8 cellular contexts compared by ENCODE assay signal in the genomic region with DNA sequence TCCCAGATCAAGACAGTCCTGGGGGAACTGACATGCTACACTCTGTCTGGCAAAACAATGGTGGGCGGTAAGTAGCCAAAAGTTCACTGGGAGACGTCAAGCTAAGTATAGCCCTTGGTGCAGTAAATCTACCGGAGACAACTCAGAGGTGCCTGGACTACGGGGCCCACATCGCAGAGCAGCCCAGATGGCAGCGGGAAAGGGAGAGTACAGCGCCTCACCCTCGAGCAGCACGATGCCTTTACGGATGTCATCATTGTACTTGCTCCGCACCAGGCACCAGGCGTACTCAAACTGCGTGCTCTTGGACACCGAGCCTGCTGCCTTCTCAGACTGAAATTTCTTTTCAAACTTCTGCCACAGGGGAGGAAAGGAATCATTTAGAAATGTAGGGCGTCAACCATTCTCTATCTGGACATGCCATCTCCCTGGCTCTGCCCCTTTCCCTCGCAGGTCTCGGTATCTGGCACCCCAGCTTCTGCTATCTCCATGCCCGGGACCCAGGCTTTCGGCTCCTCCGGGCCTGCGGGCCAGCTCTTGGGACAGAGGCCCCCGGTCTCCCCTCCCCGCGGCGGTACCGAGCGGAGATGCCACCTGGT. TPM values are rescaled to one million over a fixed set of nuclear protein-coding genes. Genes with fewer than 3 reads are reported as not detected.
A peak's percentile ranks its signal among the peaks of the same experiment; 100 is the strongest.
DNase-seq lines count a peak whose midpoint lies in the region; ATAC-seq and TF ChIP-seq lines count a peak whose summit lies in the region.

No MANE protein-coding gene starts in this region.

- H3K4me3 ChIP-seq in epithelial cell of proximal tubule (ENCODE audit: low read depth, low read length), result peak overlapping the region; percentile 95

- H3K36me3 Mint-ChIP-seq in activated naive CD4-positive, alpha-beta T cell treated with anti-CD3 and anti-CD28 coated beads, Interleukin-2, amount 10 ng/mL, durations not matched to agents 7 days and 5 days, result peaks cover 39% of the 10 kb centered on the region
- peaks cover 14% of the 10 kb centered on the region for H3K36me3 Mint-ChIP-seq in nephron (ENCODE audit: low read depth)

- H3K27me3 Mint-ChIP-seq in activated naive CD4-positive, alpha-beta T cell treated with anti-CD3 and anti-CD28 coated beads, Interleukin-2, amount 10 ng/mL, durations not matched to agents 7 days and 5 days, result no peaks in the 10 kb centered on the region
- peaks cover 3% of the 10 kb centered on the region for H3K27me3 Mint-ChIP-seq in nephron (ENCODE audit: low read depth)

- no peaks in the 10 kb centered on the region for H3K9me3 Mint-ChIP-seq in activated naive CD4-positive, alpha-beta T cell treated with anti-CD3 and anti-CD28 coated beads, Interleukin-2, amount 10 ng/mL, durations not matched to agents 7 days and 5 days
- H3K9me3 Mint-ChIP-seq in nephron, result no peaks in the 10 kb centered on the region

- peak overlapping the region; percentile 97 for H3K27ac Mint-ChIP-seq in activated naive CD4-positive, alpha-beta T cell treated with anti-CD3 and anti-CD28 coated beads, Interleukin-2, amount 10 ng/mL, durations not matched to agents 7 days and 5 days
- H3K27ac Mint-ChIP-seq in nephron, result peak overlapping the region; percentile 91 to 96 (median 93)

- H3K4me3 Mint-ChIP-seq in activated naive CD4-positive, alpha-beta T cell treated with anti-CD3 and anti-CD28 coated beads, Interleukin-2, amount 10 ng/mL, durations not matched to agents 7 days and 5 days, result peak overlapping the region; percentile 92
- H3K4me3 Mint-ChIP-seq in nephron, result peak overlapping the region; percentile 97 to 99 (median 97)

- H3K4me1 Mint-ChIP-seq in activated naive CD4-positive, alpha-beta T cell treated with anti-CD3 and anti-CD28 coated beads, Interleukin-2, amount 10 ng/mL, durations not matched to agents 7 days and 5 days, result peaks cover 49% of the 10 kb centered on the region
- peaks cover 17% of the 10 kb centered on the region for H3K4me1 Mint-ChIP-seq in nephron

- TF ChIP-seq CTCF in epithelial cell of proximal tubule (conservative IDR thresholded peaks at IDR 0.05; ENCODE audit: low read depth, low read length) (peak; percentile 84), nephron (IDR thresholded peaks at IDR 0.05; ENCODE audit: unreplicated experiment in 3 of 3) (peak in 2 of 3 experiments; percentile 92 to 94)

- CTCF ChIA-PET in activated naive CD4-positive, alpha-beta T cell treated with anti-CD3 and anti-CD28 coated beads, Interleukin-2, amount 10 ng/mL, durations not matched to agents 7 days and 5 days (lab: Charles Lee), result interaction anchor here (0.6 to 4.3 kb wide), 16 partner anchors 8 to 121 kb away, joined by 3 to 33 read pairs (median 6); a partner anchor contains a TSS

- DNase-seq in activated naive CD4-positive, alpha-beta T cell treated with anti-CD3 and anti-CD28 coated beads, Interleukin-2, amount 10 ng/mL, durations not matched to agents 7 days and 5 days, result peak; percentile 39
- DNase-seq in activated naive CD4-positive, alpha-beta T cell treated with Interleukin-2 at 50 U/mL for 16 hours, result no peak
- DNase-seq in epithelial cell of proximal tubule (ENCODE audit: low read depth) (no peak), GOT3 (lab: John Stamatoyannopoulos, UW) (no peak)

- peak; percentile 1 for ATAC-seq in SK-N-SH treated with all-trans-retinoic acid at 6 μM for 48 hours
- ATAC-seq in GM18909 (IDR thresholded peaks at IDR 0.05; ENCODE audit: poor library complexity, unreplicated experiment), result no peak
- no peak for ATAC-seq in HG03457 (IDR thresholded peaks at IDR 0.05; ENCODE audit: unreplicated experiment)

TF ChIP-seq in SK-N-SH treated with all-trans-retinoic acid at 6 μM for 48 hours, 23 proteins besides CTCF, POLR2A, EP300 and RAD21 (continues in another document):
- TF ChIP-seq, protein P1, sequence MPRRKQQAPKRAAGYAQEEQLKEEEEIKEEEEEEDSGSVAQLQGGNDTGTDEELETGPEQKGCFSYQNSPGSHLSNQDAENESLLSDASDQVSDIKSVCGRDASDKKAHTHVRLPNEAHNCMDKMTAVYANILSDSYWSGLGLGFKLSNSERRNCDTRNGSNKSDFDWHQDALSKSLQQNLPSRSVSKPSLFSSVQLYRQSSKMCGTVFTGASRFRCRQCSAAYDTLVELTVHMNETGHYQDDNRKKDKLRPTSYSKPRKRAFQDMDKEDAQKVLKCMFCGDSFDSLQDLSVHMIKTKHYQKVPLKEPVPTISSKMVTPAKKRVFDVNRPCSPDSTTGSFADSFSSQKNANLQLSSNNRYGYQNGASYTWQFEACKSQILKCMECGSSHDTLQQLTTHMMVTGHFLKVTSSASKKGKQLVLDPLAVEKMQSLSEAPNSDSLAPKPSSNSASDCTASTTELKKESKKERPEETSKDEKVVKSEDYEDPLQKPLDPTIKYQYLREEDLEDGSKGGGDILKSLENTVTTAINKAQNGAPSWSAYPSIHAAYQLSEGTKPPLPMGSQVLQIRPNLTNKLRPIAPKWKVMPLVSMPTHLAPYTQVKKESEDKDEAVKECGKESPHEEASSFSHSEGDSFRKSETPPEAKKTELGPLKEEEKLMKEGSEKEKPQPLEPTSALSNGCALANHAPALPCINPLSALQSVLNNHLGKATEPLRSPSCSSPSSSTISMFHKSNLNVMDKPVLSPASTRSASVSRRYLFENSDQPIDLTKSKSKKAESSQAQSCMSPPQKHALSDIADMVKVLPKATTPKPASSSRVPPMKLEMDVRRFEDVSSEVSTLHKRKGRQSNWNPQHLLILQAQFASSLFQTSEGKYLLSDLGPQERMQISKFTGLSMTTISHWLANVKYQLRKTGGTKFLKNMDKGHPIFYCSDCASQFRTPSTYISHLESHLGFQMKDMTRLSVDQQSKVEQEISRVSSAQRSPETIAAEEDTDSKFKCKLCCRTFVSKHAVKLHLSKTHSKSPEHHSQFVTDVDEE (CRISPR knock-in tag; IDR thresholded peaks at IDR 0.05), result no peak
- TF ChIP-seq CSDC2 (CRISPR knock-in tag; IDR thresholded peaks at IDR 0.05), result no peak
- TF ChIP-seq ZC3H10 (CRISPR knock-in tag; IDR thresholded peaks at IDR 0.05), result no peak
- no peak for TF ChIP-seq SNAI2 (CRISPR knock-in tag; IDR thresholded peaks at IDR 0.05)
- TF ChIP-seq ISL1 (CRISPR knock-in tag; IDR thresholded peaks at IDR 0.05), result no peak
- TF ChIP-seq, protein P2, sequence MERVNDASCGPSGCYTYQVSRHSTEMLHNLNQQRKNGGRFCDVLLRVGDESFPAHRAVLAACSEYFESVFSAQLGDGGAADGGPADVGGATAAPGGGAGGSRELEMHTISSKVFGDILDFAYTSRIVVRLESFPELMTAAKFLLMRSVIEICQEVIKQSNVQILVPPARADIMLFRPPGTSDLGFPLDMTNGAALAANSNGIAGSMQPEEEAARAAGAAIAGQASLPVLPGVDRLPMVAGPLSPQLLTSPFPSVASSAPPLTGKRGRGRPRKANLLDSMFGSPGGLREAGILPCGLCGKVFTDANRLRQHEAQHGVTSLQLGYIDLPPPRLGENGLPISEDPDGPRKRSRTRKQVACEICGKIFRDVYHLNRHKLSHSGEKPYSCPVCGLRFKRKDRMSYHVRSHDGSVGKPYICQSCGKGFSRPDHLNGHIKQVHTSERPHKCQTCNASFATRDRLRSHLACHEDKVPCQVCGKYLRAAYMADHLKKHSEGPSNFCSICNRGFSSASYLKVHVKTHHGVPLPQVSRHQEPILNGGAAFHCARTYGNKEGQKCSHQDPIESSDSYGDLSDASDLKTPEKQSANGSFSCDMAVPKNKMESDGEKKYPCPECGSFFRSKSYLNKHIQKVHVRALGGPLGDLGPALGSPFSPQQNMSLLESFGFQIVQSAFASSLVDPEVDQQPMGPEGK (CRISPR knock-in tag; IDR thresholded peaks at IDR 0.05; ENCODE audit: borderline replicate concordance), result peak; percentile 97; the same call in 1 of the 2 replicates
- no peak for TF ChIP-seq GLIS3 (CRISPR knock-in tag; IDR thresholded peaks at IDR 0.05)
- 0 out of 2 replicates have a peak, but pooled peaks have one; percentile 4 for TF ChIP-seq ZFP3 (CRISPR knock-in tag; IDR thresholded peaks at IDR 0.05)
- TF ChIP-seq OSR1 (CRISPR knock-in tag; IDR thresholded peaks at IDR 0.05), result no peak
- TF ChIP-seq ESRRG (CRISPR knock-in tag; IDR thresholded peaks at IDR 0.05), result no peak
- TF ChIP-seq, protein P3, sequence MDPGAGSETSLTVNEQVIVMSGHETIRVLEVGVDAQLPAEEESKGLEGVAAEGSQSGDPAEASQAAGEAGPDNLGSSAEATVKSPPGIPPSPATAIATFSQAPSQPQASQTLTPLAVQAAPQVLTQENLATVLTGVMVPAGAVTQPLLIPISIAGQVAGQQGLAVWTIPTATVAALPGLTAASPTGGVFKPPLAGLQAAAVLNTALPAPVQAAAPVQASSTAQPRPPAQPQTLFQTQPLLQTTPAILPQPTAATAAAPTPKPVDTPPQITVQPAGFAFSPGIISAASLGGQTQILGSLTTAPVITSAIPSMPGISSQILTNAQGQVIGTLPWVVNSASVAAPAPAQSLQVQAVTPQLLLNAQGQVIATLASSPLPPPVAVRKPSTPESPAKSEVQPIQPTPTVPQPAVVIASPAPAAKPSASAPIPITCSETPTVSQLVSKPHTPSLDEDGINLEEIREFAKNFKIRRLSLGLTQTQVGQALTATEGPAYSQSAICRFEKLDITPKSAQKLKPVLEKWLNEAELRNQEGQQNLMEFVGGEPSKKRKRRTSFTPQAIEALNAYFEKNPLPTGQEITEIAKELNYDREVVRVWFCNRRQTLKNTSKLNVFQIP (CRISPR knock-in tag; IDR thresholded peaks at IDR 0.05; ENCODE audit: borderline replicate concordance, low read depth), result no peak
- TF ChIP-seq ZFP30 (CRISPR knock-in tag; IDR thresholded peaks at IDR 0.05), result no peak
- TF ChIP-seq BACH2 (CRISPR knock-in tag; IDR thresholded peaks at IDR 0.05; ENCODE audit: borderline replicate concordance), result no peak
- TF ChIP-seq RARB (CRISPR knock-in tag; IDR thresholded peaks at IDR 0.05), result no peak
- 0 out of 2 replicates have a peak, but pooled peaks have one; percentile 14 for TF ChIP-seq ZNF70 (CRISPR knock-in tag; IDR thresholded peaks at IDR 0.05)
- no peak for TF ChIP-seq ARNTL (CRISPR knock-in tag; IDR thresholded peaks at IDR 0.05; ENCODE audit: borderline replicate concordance, low read depth)
- no peak for TF ChIP-seq ZNF8 (CRISPR knock-in tag; IDR thresholded peaks at IDR 0.05)
- TF ChIP-seq ZNF565 (CRISPR knock-in tag; conservative IDR thresholded peaks at IDR 0.05; ENCODE audit: low read depth), result no peak

RNA-seq across cellular contexts. Expression of a gene that starts 1.0 kb away (rescaled TPM):
- 189 and 215 TPM in 2 replicates for total RNA-seq in epithelial cell of proximal tubule

RNA-seq across cellular contexts. Expression of a gene that starts 6.3 kb away (rescaled TPM):
- 1.9 and 3.3 TPM in 2 replicates for total RNA-seq in epithelial cell of proximal tubule

RNA-seq across cellular contexts. Expression of a gene that starts 25.9 kb away (rescaled TPM):
- total RNA-seq in epithelial cell of proximal tubule, result 119 and 129 TPM in 2 replicates

RNA-seq across cellular contexts. Expression of a gene that starts 26.5 kb away (rescaled TPM):
- total RNA-seq in epithelial cell of proximal tubule, result 75.0 and 78.3 TPM in 2 replicates

RNA-seq across cellular contexts. Expression of a gene that starts 43.0 kb away (rescaled TPM):
- total RNA-seq in epithelial cell of proximal tubule, result not detected in 2 replicates
